In the genomic region with DNA sequence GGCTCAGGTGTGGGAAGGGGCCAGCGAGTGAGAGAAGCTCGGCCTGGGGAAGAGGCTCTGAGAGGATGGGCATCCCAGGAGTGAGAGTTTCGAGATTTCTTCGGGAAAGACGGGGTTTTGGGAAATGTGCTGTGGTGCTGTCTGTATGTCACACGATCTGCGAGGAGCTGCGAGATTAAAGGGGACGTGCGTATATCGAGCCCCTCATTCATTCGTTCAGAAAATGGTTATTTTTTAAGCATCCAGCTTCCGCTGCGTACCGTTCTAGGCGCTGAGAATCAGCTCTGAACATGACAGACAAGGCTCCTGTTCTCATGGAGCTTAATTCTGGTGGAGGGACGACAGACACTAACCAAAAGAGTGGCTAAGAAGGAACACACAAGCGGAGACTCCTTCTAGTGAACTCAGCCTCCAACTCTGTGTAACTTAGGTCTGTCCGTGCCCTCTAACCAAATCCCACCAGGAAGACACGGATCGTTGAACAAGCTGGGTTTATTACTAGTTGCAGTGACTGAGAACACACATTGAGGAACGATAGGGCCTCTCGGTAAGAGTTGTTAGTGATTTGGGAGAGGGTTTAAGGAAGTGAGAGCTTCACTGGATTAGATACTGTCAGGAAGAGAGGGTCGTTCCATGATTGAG, we compare ENCODE assay signal across 1 cellular context.
TF ChIP-seq lines count a peak whose summit lies in the region.

No MANE protein-coding gene starts in this region.

TF ChIP-seq in HepG2, 621 proteins besides CTCF, POLR2A, EP300 and RAD21 (continued from another document and continues in another):
- TF ChIP-seq, protein P1, sequence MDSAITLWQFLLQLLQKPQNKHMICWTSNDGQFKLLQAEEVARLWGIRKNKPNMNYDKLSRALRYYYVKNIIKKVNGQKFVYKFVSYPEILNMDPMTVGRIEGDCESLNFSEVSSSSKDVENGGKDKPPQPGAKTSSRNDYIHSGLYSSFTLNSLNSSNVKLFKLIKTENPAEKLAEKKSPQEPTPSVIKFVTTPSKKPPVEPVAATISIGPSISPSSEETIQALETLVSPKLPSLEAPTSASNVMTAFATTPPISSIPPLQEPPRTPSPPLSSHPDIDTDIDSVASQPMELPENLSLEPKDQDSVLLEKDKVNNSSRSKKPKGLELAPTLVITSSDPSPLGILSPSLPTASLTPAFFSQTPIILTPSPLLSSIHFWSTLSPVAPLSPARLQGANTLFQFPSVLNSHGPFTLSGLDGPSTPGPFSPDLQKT (CRISPR knock-in tag; IDR thresholded peaks at IDR 0.05; ENCODE audit: borderline replicate concordance), result no peak
- TF ChIP-seq, protein P2, sequence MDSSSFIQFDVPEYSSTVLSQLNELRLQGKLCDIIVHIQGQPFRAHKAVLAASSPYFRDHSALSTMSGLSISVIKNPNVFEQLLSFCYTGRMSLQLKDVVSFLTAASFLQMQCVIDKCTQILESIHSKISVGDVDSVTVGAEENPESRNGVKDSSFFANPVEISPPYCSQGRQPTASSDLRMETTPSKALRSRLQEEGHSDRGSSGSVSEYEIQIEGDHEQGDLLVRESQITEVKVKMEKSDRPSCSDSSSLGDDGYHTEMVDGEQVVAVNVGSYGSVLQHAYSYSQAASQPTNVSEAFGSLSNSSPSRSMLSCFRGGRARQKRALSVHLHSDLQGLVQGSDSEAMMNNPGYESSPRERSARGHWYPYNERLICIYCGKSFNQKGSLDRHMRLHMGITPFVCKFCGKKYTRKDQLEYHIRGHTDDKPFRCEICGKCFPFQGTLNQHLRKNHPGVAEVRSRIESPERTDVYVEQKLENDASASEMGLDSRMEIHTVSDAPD (CRISPR knock-in tag; IDR thresholded peaks at IDR 0.05), result no peak
- TF ChIP-seq, protein P3, sequence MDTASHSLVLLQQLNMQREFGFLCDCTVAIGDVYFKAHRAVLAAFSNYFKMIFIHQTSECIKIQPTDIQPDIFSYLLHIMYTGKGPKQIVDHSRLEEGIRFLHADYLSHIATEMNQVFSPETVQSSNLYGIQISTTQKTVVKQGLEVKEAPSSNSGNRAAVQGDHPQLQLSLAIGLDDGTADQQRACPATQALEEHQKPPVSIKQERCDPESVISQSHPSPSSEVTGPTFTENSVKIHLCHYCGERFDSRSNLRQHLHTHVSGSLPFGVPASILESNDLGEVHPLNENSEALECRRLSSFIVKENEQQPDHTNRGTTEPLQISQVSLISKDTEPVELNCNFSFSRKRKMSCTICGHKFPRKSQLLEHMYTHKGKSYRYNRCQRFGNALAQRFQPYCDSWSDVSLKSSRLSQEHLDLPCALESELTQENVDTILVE (CRISPR knock-in tag; IDR thresholded peaks at IDR 0.05), result no peak
- TF ChIP-seq TOE1 (CRISPR knock-in tag; IDR thresholded peaks at IDR 0.05) (0 out of 2 replicates have a peak, but pooled peaks have one; percentile 9), ZBTB7A (CRISPR knock-in tag; IDR thresholded peaks at IDR 0.05) (peak; percentile 32; the same call in 1 of the 2 replicates), ZNF549 (CRISPR knock-in tag; IDR thresholded peaks at IDR 0.05) (no peak), NFE2L1 (CRISPR knock-in tag; IDR thresholded peaks at IDR 0.05; ENCODE audit: borderline replicate concordance) (no peak), ZNF431 (CRISPR knock-in tag; IDR thresholded peaks at IDR 0.05; ENCODE audit: borderline replicate concordance, low read depth) (0 out of 2 replicates have a peak, but pooled peaks have one; percentile 35), EEA1 (CRISPR knock-in tag; IDR thresholded peaks at IDR 0.05; ENCODE audit: borderline replicate concordance) (no peak), ZNF768 (CRISPR knock-in tag; IDR thresholded peaks at IDR 0.05) (no peak), HHEX (CRISPR knock-in tag; IDR thresholded peaks at IDR 0.05) (no peak), ZNF12 (CRISPR knock-in tag; IDR thresholded peaks at IDR 0.05) (no peak), ZNF766 (CRISPR knock-in tag; IDR thresholded peaks at IDR 0.05; ENCODE audit: borderline replicate concordance) (no peak), KLF9 (CRISPR knock-in tag; IDR thresholded peaks at IDR 0.05; ENCODE audit: low read depth) (no peak), DNMT3B (CRISPR knock-in tag; conservative IDR thresholded peaks at IDR 0.05) (no peak), GPN1 (CRISPR knock-in tag; IDR thresholded peaks at IDR 0.05; ENCODE audit: borderline replicate concordance) (no peak), ZNF451 (CRISPR knock-in tag; IDR thresholded peaks at IDR 0.05) (no peak), HNF4A (CRISPR knock-in tag; IDR thresholded peaks at IDR 0.05) (no peak), ZNF468 (CRISPR knock-in tag; IDR thresholded peaks at IDR 0.05) (no peak), ZNF841 (CRISPR knock-in tag; IDR thresholded peaks at IDR 0.05; ENCODE audit: borderline replicate concordance) (no peak), HOXA7 (CRISPR knock-in tag; IDR thresholded peaks at IDR 0.05) (no peak), ZKSCAN8 (CRISPR knock-in tag; IDR thresholded peaks at IDR 0.05; ENCODE audit: borderline replicate concordance) (no peak), MXD4 (CRISPR knock-in tag; IDR thresholded peaks at IDR 0.05) (no peak; the same call in 1 of the 2 replicates), NR2C2 (CRISPR knock-in tag; IDR thresholded peaks at IDR 0.05; ENCODE audit: borderline replicate concordance) (no peak), RARA (CRISPR knock-in tag; IDR thresholded peaks at IDR 0.05) (no peak), ZNF24 (IDR thresholded peaks at IDR 0.05) (peak; percentile 84), NFE2 (CRISPR knock-in tag; IDR thresholded peaks at IDR 0.05) (no peak), ZNF777 (CRISPR knock-in tag; IDR thresholded peaks at IDR 0.05) (no peak), SOX6 (IDR thresholded peaks at IDR 0.05) (no peak), SOX6 (CRISPR knock-in tag; IDR thresholded peaks at IDR 0.05) (0 out of 2 replicates have a peak, but pooled peaks have one; percentile 6), KLF15 (CRISPR knock-in tag; IDR thresholded peaks at IDR 0.05; ENCODE audit: borderline replicate concordance) (no peak), MED8 (CRISPR knock-in tag; IDR thresholded peaks at IDR 0.05; ENCODE audit: insufficient replicate concordance) (no peak), RFXANK (CRISPR knock-in tag; IDR thresholded peaks at IDR 0.05) (no peak), SKI (IDR thresholded peaks at IDR 0.05; ENCODE audit: partially characterized antibody) (peak; percentile 26), IRX3 (CRISPR knock-in tag; IDR thresholded peaks at IDR 0.05; ENCODE audit: borderline replicate concordance, low read depth) (no peak), ZNF337 (CRISPR knock-in tag; IDR thresholded peaks at IDR 0.05; ENCODE audit: borderline replicate concordance, low read depth) (no peak), PHF20 (CRISPR knock-in tag; IDR thresholded peaks at IDR 0.05) (no peak), KLF11 (CRISPR knock-in tag; IDR thresholded peaks at IDR 0.05) (no peak), ZNF263 (CRISPR knock-in tag; IDR thresholded peaks at IDR 0.05) (peak; percentile 6; the same call in 1 of the 2 replicates), HOXA3 (CRISPR knock-in tag; IDR thresholded peaks at IDR 0.05) (no peak), RBM39 (IDR thresholded peaks at IDR 0.05; ENCODE audit: low read depth, low read length, poor library complexity, severe bottlenecking) (no peak)
- TF ChIP-seq, protein P4, sequence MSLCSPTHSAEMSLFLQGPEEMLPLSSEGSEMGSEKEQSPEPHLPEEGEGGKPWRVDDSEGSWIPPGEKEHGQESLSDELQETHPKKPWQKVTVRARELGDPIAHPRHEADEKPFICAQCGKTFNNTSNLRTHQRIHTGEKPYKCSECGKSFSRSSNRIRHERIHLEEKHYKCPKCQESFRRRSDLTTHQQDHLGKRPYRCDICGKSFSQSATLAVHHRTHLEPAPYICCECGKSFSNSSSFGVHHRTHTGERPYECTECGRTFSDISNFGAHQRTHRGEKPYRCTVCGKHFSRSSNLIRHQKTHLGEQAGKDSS (CRISPR knock-in tag; IDR thresholded peaks at IDR 0.05; ENCODE audit: borderline replicate concordance, low read depth), result 0 out of 2 replicates have a peak, but pooled peaks have one; percentile 46
- TF ChIP-seq, protein P5, sequence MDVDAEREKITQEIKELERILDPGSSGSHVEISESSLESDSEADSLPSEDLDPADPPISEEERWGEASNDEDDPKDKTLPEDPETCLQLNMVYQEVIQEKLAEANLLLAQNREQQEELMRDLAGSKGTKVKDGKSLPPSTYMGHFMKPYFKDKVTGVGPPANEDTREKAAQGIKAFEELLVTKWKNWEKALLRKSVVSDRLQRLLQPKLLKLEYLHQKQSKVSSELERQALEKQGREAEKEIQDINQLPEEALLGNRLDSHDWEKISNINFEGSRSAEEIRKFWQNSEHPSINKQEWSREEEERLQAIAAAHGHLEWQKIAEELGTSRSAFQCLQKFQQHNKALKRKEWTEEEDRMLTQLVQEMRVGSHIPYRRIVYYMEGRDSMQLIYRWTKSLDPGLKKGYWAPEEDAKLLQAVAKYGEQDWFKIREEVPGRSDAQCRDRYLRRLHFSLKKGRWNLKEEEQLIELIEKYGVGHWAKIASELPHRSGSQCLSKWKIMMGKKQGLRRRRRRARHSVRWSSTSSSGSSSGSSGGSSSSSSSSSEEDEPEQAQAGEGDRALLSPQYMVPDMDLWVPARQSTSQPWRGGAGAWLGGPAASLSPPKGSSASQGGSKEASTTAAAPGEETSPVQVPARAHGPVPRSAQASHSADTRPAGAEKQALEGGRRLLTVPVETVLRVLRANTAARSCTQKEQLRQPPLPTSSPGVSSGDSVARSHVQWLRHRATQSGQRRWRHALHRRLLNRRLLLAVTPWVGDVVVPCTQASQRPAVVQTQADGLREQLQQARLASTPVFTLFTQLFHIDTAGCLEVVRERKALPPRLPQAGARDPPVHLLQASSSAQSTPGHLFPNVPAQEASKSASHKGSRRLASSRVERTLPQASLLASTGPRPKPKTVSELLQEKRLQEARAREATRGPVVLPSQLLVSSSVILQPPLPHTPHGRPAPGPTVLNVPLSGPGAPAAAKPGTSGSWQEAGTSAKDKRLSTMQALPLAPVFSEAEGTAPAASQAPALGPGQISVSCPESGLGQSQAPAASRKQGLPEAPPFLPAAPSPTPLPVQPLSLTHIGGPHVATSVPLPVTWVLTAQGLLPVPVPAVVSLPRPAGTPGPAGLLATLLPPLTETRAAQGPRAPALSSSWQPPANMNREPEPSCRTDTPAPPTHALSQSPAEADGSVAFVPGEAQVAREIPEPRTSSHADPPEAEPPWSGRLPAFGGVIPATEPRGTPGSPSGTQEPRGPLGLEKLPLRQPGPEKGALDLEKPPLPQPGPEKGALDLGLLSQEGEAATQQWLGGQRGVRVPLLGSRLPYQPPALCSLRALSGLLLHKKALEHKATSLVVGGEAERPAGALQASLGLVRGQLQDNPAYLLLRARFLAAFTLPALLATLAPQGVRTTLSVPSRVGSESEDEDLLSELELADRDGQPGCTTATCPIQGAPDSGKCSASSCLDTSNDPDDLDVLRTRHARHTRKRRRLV (CRISPR knock-in tag; IDR thresholded peaks at IDR 0.05), result no peak
- TF ChIP-seq, protein P6, sequence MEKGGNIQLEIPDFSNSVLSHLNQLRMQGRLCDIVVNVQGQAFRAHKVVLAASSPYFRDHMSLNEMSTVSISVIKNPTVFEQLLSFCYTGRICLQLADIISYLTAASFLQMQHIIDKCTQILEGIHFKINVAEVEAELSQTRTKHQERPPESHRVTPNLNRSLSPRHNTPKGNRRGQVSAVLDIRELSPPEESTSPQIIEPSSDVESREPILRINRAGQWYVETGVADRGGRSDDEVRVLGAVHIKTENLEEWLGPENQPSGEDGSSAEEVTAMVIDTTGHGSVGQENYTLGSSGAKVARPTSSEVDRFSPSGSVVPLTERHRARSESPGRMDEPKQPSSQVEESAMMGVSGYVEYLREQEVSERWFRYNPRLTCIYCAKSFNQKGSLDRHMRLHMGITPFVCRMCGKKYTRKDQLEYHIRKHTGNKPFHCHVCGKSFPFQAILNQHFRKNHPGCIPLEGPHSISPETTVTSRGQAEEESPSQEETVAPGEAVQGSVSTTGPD (CRISPR knock-in tag; IDR thresholded peaks at IDR 0.05), result no peak
- TF ChIP-seq, protein P7, sequence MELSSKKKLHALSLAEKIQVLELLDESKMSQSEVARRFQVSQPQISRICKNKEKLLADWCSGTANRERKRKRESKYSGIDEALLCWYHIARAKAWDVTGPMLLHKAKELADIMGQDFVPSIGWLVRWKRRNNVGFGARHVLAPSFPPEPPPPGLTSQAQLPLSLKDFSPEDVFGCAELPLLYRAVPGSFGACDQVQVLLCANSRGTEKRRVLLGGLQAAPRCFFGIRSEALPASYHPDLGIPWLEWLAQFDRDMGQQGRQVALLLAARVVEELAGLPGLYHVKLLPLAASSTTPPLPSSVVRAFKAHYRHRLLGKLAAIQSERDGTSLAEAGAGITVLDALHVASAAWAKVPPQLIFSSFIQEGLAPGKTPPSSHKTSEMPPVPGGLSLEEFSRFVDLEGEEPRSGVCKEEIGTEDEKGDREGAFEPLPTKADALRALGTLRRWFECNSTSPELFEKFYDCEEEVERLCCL (CRISPR knock-in tag; IDR thresholded peaks at IDR 0.05; ENCODE audit: borderline replicate concordance), result no peak
- TF ChIP-seq, protein P8, sequence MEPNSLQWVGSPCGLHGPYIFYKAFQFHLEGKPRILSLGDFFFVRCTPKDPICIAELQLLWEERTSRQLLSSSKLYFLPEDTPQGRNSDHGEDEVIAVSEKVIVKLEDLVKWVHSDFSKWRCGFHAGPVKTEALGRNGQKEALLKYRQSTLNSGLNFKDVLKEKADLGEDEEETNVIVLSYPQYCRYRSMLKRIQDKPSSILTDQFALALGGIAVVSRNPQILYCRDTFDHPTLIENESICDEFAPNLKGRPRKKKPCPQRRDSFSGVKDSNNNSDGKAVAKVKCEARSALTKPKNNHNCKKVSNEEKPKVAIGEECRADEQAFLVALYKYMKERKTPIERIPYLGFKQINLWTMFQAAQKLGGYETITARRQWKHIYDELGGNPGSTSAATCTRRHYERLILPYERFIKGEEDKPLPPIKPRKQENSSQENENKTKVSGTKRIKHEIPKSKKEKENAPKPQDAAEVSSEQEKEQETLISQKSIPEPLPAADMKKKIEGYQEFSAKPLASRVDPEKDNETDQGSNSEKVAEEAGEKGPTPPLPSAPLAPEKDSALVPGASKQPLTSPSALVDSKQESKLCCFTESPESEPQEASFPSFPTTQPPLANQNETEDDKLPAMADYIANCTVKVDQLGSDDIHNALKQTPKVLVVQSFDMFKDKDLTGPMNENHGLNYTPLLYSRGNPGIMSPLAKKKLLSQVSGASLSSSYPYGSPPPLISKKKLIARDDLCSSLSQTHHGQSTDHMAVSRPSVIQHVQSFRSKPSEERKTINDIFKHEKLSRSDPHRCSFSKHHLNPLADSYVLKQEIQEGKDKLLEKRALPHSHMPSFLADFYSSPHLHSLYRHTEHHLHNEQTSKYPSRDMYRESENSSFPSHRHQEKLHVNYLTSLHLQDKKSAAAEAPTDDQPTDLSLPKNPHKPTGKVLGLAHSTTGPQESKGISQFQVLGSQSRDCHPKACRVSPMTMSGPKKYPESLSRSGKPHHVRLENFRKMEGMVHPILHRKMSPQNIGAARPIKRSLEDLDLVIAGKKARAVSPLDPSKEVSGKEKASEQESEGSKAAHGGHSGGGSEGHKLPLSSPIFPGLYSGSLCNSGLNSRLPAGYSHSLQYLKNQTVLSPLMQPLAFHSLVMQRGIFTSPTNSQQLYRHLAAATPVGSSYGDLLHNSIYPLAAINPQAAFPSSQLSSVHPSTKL (CRISPR knock-in tag; IDR thresholded peaks at IDR 0.05), result no peak
- TF ChIP-seq, protein P9, sequence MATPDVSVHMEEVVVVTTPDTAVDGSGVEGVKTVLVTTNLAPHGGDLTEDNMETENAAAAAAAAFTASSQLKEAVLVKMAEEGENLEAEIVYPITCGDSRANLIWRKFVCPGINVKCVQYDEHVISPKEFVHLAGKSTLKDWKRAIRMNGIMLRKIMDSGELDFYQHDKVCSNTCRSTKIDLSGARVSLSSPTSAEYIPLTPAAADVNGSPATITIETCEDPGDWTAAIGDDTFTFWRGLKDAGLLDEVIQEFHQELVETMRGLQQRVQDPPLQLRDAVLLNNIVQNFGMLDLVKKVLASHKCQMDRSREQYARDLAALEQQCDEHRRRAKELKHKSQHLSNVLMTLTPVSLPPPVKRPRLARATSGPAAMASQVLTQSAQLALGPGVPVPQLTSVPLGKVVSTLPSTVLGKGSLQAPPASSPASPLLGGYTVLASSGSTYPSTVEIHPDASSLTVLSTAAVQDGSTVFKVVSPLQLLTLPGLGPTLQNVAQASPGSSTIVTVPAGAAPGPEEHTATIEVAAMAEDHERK (CRISPR knock-in tag; IDR thresholded peaks at IDR 0.05; ENCODE audit: low read depth), result no peak
